In the genomic region with DNA sequence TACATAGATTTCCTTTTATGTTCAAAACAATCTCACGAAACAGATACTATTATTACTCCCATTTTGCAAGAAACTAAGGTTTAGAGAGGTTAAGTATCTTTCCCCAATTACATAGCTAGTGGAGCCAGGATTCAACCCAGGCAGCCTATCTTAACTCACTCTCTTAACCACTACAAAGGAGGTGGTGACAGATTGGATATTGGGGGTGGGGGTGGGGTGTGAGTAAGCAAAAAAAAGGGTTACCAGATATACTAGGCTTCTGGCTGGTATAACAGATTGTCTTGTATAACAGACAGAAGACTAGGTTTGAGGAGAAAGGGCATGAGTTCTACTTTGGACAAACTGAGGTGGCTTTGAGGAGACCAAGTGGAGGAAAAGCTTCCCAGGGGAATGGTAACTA, we compare ENCODE assay signal across 12 cellular contexts. TPM values are rescaled to one million over a fixed set of nuclear protein-coding genes. Genes with fewer than 3 reads are reported as not detected.
DNase-seq lines count a peak whose midpoint lies in the region; FAIRE-seq and TF ChIP-seq lines count a peak whose summit lies in the region.
"Had no signal": no experiment of that assay in that cellular context is flagged by ENCODE, and none has a peak within 500 bp of the region (broad histone marks: within the 10 kb centered on the region; RNA-seq: fewer than 3 reads in every experiment).

No MANE protein-coding gene starts in this region.

- no peaks in the 10 kb centered on the region for H3F3A ChIP-seq in neural cell (ENCODE audit: insufficient read depth, low read length, poor library complexity, severe bottlenecking)

- TF ChIP-seq CTCF in neural cell (IDR thresholded peaks at IDR 0.05; ENCODE audit: poor library complexity, severe bottlenecking) (no peak), kidney (IDR thresholded peaks at IDR 0.05; ENCODE audit: borderline replicate concordance, extremely low read depth, insufficient read depth) (no peak)

- DNase-seq in NCI-H524 (lab: John Stamatoyannopoulos, UW) (peak; percentile 32 to 54), NCI-H524 treated with DMSO at 0.1 percent for 48 hours (lab: John Stamatoyannopoulos, UW) (no peak), M059J (ENCODE audit: low read depth) (peak; percentile 24), adipocyte (ENCODE audit: low read depth) (no peak), kidney (no peak), DMS79 treated with DMSO at 0.1 percent for 48 hours (lab: John Stamatoyannopoulos, UW) (no peak), NCI-H748 treated with DMSO at 0.1 percent for 48 hours (lab: John Stamatoyannopoulos, UW) (no peak)
- DNase-seq: left lung, right cardiac atrium had no signal

- FAIRE-seq in kidney (lab: Jason Lieb, UNC), result no peak
- FAIRE-seq: A204.1, G401.6 had no signal

- H3K79me2 ChIP-seq in neural cell (replicated peaks; ENCODE audit: insufficient read depth, low read length), result peaks cover 42% of the 10 kb centered on the region

- no peak for TF ChIP-seq RAD21 in neural cell (conservative IDR thresholded peaks at IDR 0.05)

- no peak overlapping the region for H3K9ac ChIP-seq in adipocyte (ENCODE audit: low read length)
- no peak overlapping the region for H3K9ac ChIP-seq in neural cell (ENCODE audit: low read length)
- no peak overlapping the region for H3K9ac ChIP-seq in kidney (ENCODE audit: low read length in 2 of 2)

- H3K36me3 ChIP-seq in adipocyte (ENCODE audit: control insufficient read depth, insufficient read depth, low read length, severe bottlenecking) (peaks cover 19% of the 10 kb centered on the region), neural cell (ENCODE audit: insufficient read depth, low read length) (no peaks in the 10 kb centered on the region), kidney (ENCODE audit: control insufficient read depth in 1 of 2, insufficient read depth in 2 of 2, low read length in 2 of 2) (no peaks in the 10 kb centered on the region)

- H3K4me3 ChIP-seq in adipocyte (ENCODE audit: low read length) (peak overlapping the region; percentile 46), neural cell (ENCODE audit: low read length) (peak overlapping the region; percentile 23), kidney (ENCODE audit: low read length in 2 of 2) (no peak overlapping the region)

- H3K27ac ChIP-seq in neural cell (ENCODE audit: low read length) (no peak overlapping the region), kidney (ENCODE audit: low read depth in 2 of 2, low read length in 2 of 2) (no peak overlapping the region)

- H3K9me2 ChIP-seq in neural cell (ENCODE audit: insufficient read depth, low read length), result no peaks in the 10 kb centered on the region

- H3K4me1 ChIP-seq in adipocyte (ENCODE audit: control insufficient read depth, insufficient read depth, low read length) (peaks cover 31% of the 10 kb centered on the region), kidney (ENCODE audit: control insufficient read depth in 1 of 2, insufficient read depth in 1 of 2, low read depth in 1 of 2, low read length in 2 of 2) (peaks cover 12 to 13% of the 10 kb centered on the region in 2 donors)

- H2AFZ ChIP-seq in neural cell (ENCODE audit: low read depth, low read length), result no peak overlapping the region

- no peak for TF ChIP-seq EP300 in neural cell (conservative IDR thresholded peaks at IDR 0.05; ENCODE audit: poor library complexity, severe bottlenecking)

- H3K9me3 ChIP-seq in adipocyte (ENCODE audit: control insufficient read depth, low read length), result no peaks in the 10 kb centered on the region
- no peaks in the 10 kb centered on the region for H3K9me3 ChIP-seq in neural cell (ENCODE audit: low read length)
- H3K9me3 ChIP-seq in kidney (ENCODE audit: control insufficient read depth in 1 of 2, low read length in 2 of 2), result no peaks in the 10 kb centered on the region
- H3K9me3 ChIP-seq: left lung had no signal

- H3K27me3 ChIP-seq in adipocyte (replicated peaks; ENCODE audit: control insufficient read depth, insufficient read depth, low read length), result no peaks in the 10 kb centered on the region
- H3K27me3 ChIP-seq in neural cell (ENCODE audit: insufficient read depth, low read depth, low read length), result no peaks in the 10 kb centered on the region
- H3K27me3 ChIP-seq: left lung had no signal

- H4K20me1 ChIP-seq in neural cell (ENCODE audit: insufficient read depth), result no peaks in the 10 kb centered on the region

- no peak overlapping the region for H3K4me2 ChIP-seq in neural cell (ENCODE audit: low read length)

- intact Hi-C loops in kidney (cut with DNase I), result no loop called here

TF ChIP-seq in neural cell, 6 proteins besides CTCF, POLR2A, EP300 and RAD21:
- TF ChIP-seq, protein P1, sequence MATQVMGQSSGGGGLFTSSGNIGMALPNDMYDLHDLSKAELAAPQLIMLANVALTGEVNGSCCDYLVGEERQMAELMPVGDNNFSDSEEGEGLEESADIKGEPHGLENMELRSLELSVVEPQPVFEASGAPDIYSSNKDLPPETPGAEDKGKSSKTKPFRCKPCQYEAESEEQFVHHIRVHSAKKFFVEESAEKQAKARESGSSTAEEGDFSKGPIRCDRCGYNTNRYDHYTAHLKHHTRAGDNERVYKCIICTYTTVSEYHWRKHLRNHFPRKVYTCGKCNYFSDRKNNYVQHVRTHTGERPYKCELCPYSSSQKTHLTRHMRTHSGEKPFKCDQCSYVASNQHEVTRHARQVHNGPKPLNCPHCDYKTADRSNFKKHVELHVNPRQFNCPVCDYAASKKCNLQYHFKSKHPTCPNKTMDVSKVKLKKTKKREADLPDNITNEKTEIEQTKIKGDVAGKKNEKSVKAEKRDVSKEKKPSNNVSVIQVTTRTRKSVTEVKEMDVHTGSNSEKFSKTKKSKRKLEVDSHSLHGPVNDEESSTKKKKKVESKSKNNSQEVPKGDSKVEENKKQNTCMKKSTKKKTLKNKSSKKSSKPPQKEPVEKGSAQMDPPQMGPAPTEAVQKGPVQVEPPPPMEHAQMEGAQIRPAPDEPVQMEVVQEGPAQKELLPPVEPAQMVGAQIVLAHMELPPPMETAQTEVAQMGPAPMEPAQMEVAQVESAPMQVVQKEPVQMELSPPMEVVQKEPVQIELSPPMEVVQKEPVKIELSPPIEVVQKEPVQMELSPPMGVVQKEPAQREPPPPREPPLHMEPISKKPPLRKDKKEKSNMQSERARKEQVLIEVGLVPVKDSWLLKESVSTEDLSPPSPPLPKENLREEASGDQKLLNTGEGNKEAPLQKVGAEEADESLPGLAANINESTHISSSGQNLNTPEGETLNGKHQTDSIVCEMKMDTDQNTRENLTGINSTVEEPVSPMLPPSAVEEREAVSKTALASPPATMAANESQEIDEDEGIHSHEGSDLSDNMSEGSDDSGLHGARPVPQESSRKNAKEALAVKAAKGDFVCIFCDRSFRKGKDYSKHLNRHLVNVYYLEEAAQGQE (IDR thresholded peaks at IDR 0.05; ENCODE audit: borderline replicate concordance), result no peak
- TF ChIP-seq TAF1 (IDR thresholded peaks at IDR 0.05; ENCODE audit: low read depth), result no peak
- TF ChIP-seq SMC3 (conservative IDR thresholded peaks at IDR 0.05; ENCODE audit: poor library complexity), result no peak
- TF ChIP-seq MXI1 (conservative IDR thresholded peaks at IDR 0.05; ENCODE audit: poor library complexity, severe bottlenecking), result no peak
- no peak for TF ChIP-seq EZH2 (IDR thresholded peaks at IDR 0.05; ENCODE audit: borderline replicate concordance, insufficient read depth, low read length, poor library complexity, severe bottlenecking)
- TF ChIP-seq POLR2AphosphoS5 (IDR thresholded peaks at IDR 0.05), result no peak

RNA-seq across cellular contexts. Expression of a gene that starts 2.1 kb away (rescaled TPM):
- 53.0 and 63.3 TPM in 2 replicates for total RNA-seq in M059J (2014; rRNA removed; shearing (Covaris generic))
- polyA plus RNA-seq in neural cell, result 98.6 and 208 TPM in 2 replicates
- polyA minus RNA-seq in neural cell, result 130 and 153 TPM in 2 replicates
- 53.6 TPM for total RNA-seq in kidney
- 22.7 TPM for polyA plus RNA-seq in kidney (ENCODE audit: insufficient read depth, low read depth, low replicate concordance)

RNA-seq across cellular contexts. Expression of a gene that starts 23.0 kb away (rescaled TPM):
- total RNA-seq in M059J (2014; rRNA removed; shearing (Covaris generic)), result 13.0 and 13.9 TPM in 2 replicates
- polyA plus RNA-seq in neural cell (30.0 and 31.0 TPM in 2 replicates), kidney (ENCODE audit: insufficient read depth, low read depth, low replicate concordance) (26.2 TPM)
- polyA minus RNA-seq in neural cell, result 13.4 and 19.0 TPM in 2 replicates
- 19.6 TPM for total RNA-seq in kidney

RNA-seq across cellular contexts. Expression of a gene that starts 45.5 kb away (rescaled TPM):
- 207 and 427 TPM in 2 replicates for total RNA-seq in M059J (2014; rRNA removed; shearing (Covaris generic))
- polyA plus RNA-seq in neural cell, result 125 and 128 TPM in 2 replicates
- 105 and 116 TPM in 2 replicates for polyA minus RNA-seq in neural cell
- 64.8 TPM for total RNA-seq in kidney
- polyA plus RNA-seq in kidney (ENCODE audit: insufficient read depth, low read depth, low replicate concordance), result 78.3 TPM

Comparison
In these comparisons a context has a peak if more than half of its experiments do, and no peak if none do; other contexts are left out.
1. DNase-seq: peak in NCI-H524 (2 of 2) and M059J (single experiment); none in NCI-H524 treated with DMSO at 0.1 percent for 48 hours (single experiment), adipocyte (single experiment), kidney (single experiment), DMS79 treated with DMSO at 0.1 percent for 48 hours (single experiment) and NCI-H748 treated with DMSO at 0.1 percent for 48 hours (single experiment).
2. H3K4me3 ChIP-seq: peak in adipocyte (single experiment) and neural cell (single experiment); none in kidney (0 of 2).